ENCODE assay signal across 9 cellular contexts in the genomic region with DNA sequence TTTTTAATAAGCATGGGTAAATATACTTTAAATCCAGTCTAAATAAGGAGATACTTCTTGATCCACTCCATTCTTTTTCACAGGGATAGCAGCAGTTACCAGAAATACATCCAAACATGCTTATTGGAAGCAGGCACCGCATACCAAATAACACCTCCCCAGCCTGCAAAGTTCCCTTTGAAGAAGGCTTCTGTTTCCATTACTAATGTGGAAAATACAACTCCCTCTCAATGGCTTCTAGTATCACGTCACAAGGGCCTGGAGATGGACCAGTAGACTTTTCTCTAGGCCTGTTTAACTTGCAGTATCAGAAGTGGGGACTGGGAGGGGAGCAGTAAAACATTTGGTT. TPM values are rescaled to one million over a fixed set of nuclear protein-coding genes. Genes with fewer than 3 reads are reported as not detected.
DNase-seq lines count a peak whose midpoint lies in the region; ATAC-seq and TF ChIP-seq lines count a peak whose summit lies in the region.
"Had no signal": no experiment of that assay in that cellular context is flagged by ENCODE, and none has a peak within 500 bp of the region (broad histone marks: within the 10 kb centered on the region; RNA-seq: fewer than 3 reads in every experiment).

No MANE protein-coding gene starts in this region.

- H4K91ac ChIP-seq in H9 (ENCODE audit: insufficient read length, low read depth, low read length): no peak overlapping the region

- H2BK20ac ChIP-seq in H9 (ENCODE audit: low read depth, low read length, poor library complexity, severe bottlenecking): no peak overlapping the region

- no peak overlapping the region for H2BK120ac ChIP-seq in H9 (ENCODE audit: low read depth, low read length, poor library complexity, severe bottlenecking)

- no peak for TF ChIP-seq POLR2A in uterus (IDR thresholded peaks at IDR 0.05)

- TF ChIP-seq CTCF in uterus (IDR thresholded peaks at IDR 0.05): no peak
- no peak for TF ChIP-seq CTCF in H9 (conservative IDR thresholded peaks at IDR 0.05)

- H3K18ac ChIP-seq in H9 (ENCODE audit: insufficient read length, low read depth, low read length): no peak overlapping the region

- H3T11ph ChIP-seq in H9 (ENCODE audit: low read length): no peak overlapping the region

- no peak overlapping the region for H3K14ac ChIP-seq in H9 (ENCODE audit: insufficient read depth, low read length)

- no peak overlapping the region for H4K8ac ChIP-seq in H9 (replicated peaks; ENCODE audit: insufficient read length, low read depth, low read length)

- H3K9ac ChIP-seq in H9 (ENCODE audit: extremely low read depth, insufficient read length, low read length): no peak overlapping the region

- CTCF ChIA-PET in activated naive CD4-positive, alpha-beta T cell treated with anti-CD3 and anti-CD28 coated beads, Interleukin-2, amount 10 ng/mL, durations not matched to agents 7 days and 5 days (lab: Charles Lee): no interaction called here

- H3K36me3 Mint-ChIP-seq in activated naive CD4-positive, alpha-beta T cell treated with anti-CD3 and anti-CD28 coated beads, Interleukin-2, amount 10 ng/mL, durations not matched to agents 7 days and 5 days: peaks cover 57% of the 10 kb centered on the region
- H3K36me3 Mint-ChIP-seq in naive thymus-derived CD8-positive, alpha-beta T cell: peaks cover 13 to 29% (median 20%) of the 10 kb centered on the region in 3 donors
- peaks cover 10 to 30% (median 26%) of the 10 kb centered on the region in 3 experiments for H3K36me3 Mint-ChIP-seq in H9 (ENCODE audit: insufficient read depth in 1 of 3, low read depth in 3 of 3)

- WGBS in H9 (ENCODE audit: extremely low coverage, insufficient read length, low lambda C conversion rate): no CpG with 5 or more reads among the region's 2 CpGs

- no peak overlapping the region for H4K5ac ChIP-seq in H9 (ENCODE audit: insufficient read length, low read depth, low read length)

- H3K4ac ChIP-seq in H9 (ENCODE audit: low read depth, low read length): no peak overlapping the region

- H3K4me1 Mint-ChIP-seq in activated naive CD4-positive, alpha-beta T cell treated with anti-CD3 and anti-CD28 coated beads, Interleukin-2, amount 10 ng/mL, durations not matched to agents 7 days and 5 days: peaks cover 88% of the 10 kb centered on the region
- peaks cover 43 to 93% (median 89%) of the 10 kb centered on the region in 4 donors for H3K4me1 Mint-ChIP-seq in naive thymus-derived CD8-positive, alpha-beta T cell
- H3K4me1 Mint-ChIP-seq in H9: peaks cover 22 to 31% of the 10 kb centered on the region in 2 experiments

- H3K79me1 ChIP-seq in H9 (ENCODE audit: insufficient read depth, low read depth, low read length, poor library complexity, severe bottlenecking): peaks cover 3% of the 10 kb centered on the region

- H3K23ac ChIP-seq in H9 (ENCODE audit: insufficient read length, low read depth, low read length): no peak overlapping the region

- H2AK5ac ChIP-seq in H9 (ENCODE audit: insufficient read length, low read length): no peak overlapping the region

- H3K4me3 Mint-ChIP-seq in activated naive CD4-positive, alpha-beta T cell treated with anti-CD3 and anti-CD28 coated beads, Interleukin-2, amount 10 ng/mL, durations not matched to agents 7 days and 5 days: no peak overlapping the region
- H3K4me3 Mint-ChIP-seq in naive thymus-derived CD8-positive, alpha-beta T cell: peak overlapping the region in 2 of 10 donors; percentile 1 to 7
- no peak overlapping the region for H3K4me3 Mint-ChIP-seq in H9

- peak overlapping the region; percentile 74 for H3K27ac Mint-ChIP-seq in activated naive CD4-positive, alpha-beta T cell treated with anti-CD3 and anti-CD28 coated beads, Interleukin-2, amount 10 ng/mL, durations not matched to agents 7 days and 5 days
- H3K27ac Mint-ChIP-seq in naive thymus-derived CD8-positive, alpha-beta T cell: peak overlapping the region in 8 of 10 donors; percentile 22 to 89 (median 77)
- peak overlapping the region in 1 of 3 experiments; percentile 58; a peak in 1 of 7 replicates for H3K27ac Mint-ChIP-seq in H9

- no peak overlapping the region for H3K56ac ChIP-seq in H9 (ENCODE audit: insufficient read length, low read depth, low read length)

- H2BK5ac ChIP-seq in H9 (ENCODE audit: insufficient read length, low read length): no peak overlapping the region

- POLR2A ChIA-PET in naive thymus-derived CD8-positive, alpha-beta T cell (lab: Charles Lee): no interaction called here

- H3K4me1 ChIP-seq in uterus (peaks cover 10 to 23% of the 10 kb centered on the region in 2 donors), H9 (ENCODE audit: insufficient read depth, low read length) (peaks cover 12% of the 10 kb centered on the region; the same call in 1 of the 2 replicates)

- no peak overlapping the region for H2BK15ac ChIP-seq in H9 (ENCODE audit: low read depth, low read length)

- no peak overlapping the region for H2AFZ ChIP-seq in H9 (ENCODE audit: low read length)

- H3K27ac ChIP-seq in caudate nucleus (ENCODE audit: low read depth, low read length): peak overlapping the region; percentile 81
- H3K27ac ChIP-seq in uterus: peak overlapping the region; percentile 73 to 92
- H3K27ac ChIP-seq in H9 (ENCODE audit: insufficient read length, low read depth, low read length): no peak overlapping the region

- peaks cover 18% of the 10 kb centered on the region; the same call in 1 of the 2 replicates for H3K79me2 ChIP-seq in H9 (ENCODE audit: insufficient read depth, low read length)

- intact Hi-C loops in uterus (cut with DNase I; ENCODE audit: low total_unique reads): no loop called here

- no peaks in the 10 kb centered on the region for H3K36me3 ChIP-seq in uterus

- H3K23me2 ChIP-seq in H9 (ENCODE audit: insufficient read length, low read depth, low read length, poor library complexity, severe bottlenecking): no peaks in the 10 kb centered on the region

- H3K9me3 Mint-ChIP-seq in activated naive CD4-positive, alpha-beta T cell treated with anti-CD3 and anti-CD28 coated beads, Interleukin-2, amount 10 ng/mL, durations not matched to agents 7 days and 5 days: peaks cover 10% of the 10 kb centered on the region
- peaks cover 2 to 14% (median 5%) of the 10 kb centered on the region in 9 donors for H3K9me3 Mint-ChIP-seq in naive thymus-derived CD8-positive, alpha-beta T cell
- H3K9me3 Mint-ChIP-seq in H9: no peaks in the 10 kb centered on the region; a peak in 1 of 5 replicates

- no peak overlapping the region for H2BK12ac ChIP-seq in H9 (ENCODE audit: insufficient read length, low read depth, low read length)

- no peak overlapping the region for H3K4me3 ChIP-seq in uterus

- no peak for DNase-seq in activated naive CD4-positive, alpha-beta T cell treated with anti-CD3 and anti-CD28 coated beads, Interleukin-2, amount 10 ng/mL, durations not matched to agents 7 days and 5 days
- no peak for DNase-seq in activated naive CD4-positive, alpha-beta T cell (lab: John Stamatoyannopoulos, UW)
- DNase-seq in caudate nucleus (lab: John Stamatoyannopoulos, UW) (no peak), uterus (no peak), NCI-H1417 treated with DMSO at 0.1 percent for 48 hours (lab: John Stamatoyannopoulos, UW) (no peak), H9 (no peak), SHP77 treated with DMSO at 0.1 percent for 48 hours (lab: John Stamatoyannopoulos, UW) (no peak)
- DNase-seq in naive thymus-derived CD8-positive, alpha-beta T cell: no peak
- DNase-seq: stimulated activated CD4-positive, alpha-beta T cell treated with anti-CD3 and anti-CD28 coated beads, Interleukin-12 subunit alpha, Interleukin-12 subunit beta, amount 100 ng/mL, for 4 hours had no signal

- H3K27me3 Mint-ChIP-seq in activated naive CD4-positive, alpha-beta T cell treated with anti-CD3 and anti-CD28 coated beads, Interleukin-2, amount 10 ng/mL, durations not matched to agents 7 days and 5 days: no peaks in the 10 kb centered on the region
- H3K27me3 Mint-ChIP-seq in naive thymus-derived CD8-positive, alpha-beta T cell: no peaks in the 10 kb centered on the region
- no peaks in the 10 kb centered on the region for H3K27me3 Mint-ChIP-seq in H9 (ENCODE audit: low read depth)

- no peak overlapping the region for H3K4me2 ChIP-seq in H9 (ENCODE audit: insufficient read depth, insufficient read length, low read length)

- no peaks in the 10 kb centered on the region for H4K20me1 ChIP-seq in H9 (ENCODE audit: control insufficient read depth, insufficient read depth, insufficient read length)

- H3K9me3 ChIP-seq in uterus: no peaks in the 10 kb centered on the region
- H3K9me3 ChIP-seq in H9 (ENCODE audit: control insufficient read depth, low read depth, low read length): no peaks in the 10 kb centered on the region

- no peak for ATAC-seq in naive thymus-derived CD8-positive, alpha-beta T cell

- H3K27me3 ChIP-seq in uterus (no peaks in the 10 kb centered on the region), H9 (ENCODE audit: insufficient read depth, low read length) (no peaks in the 10 kb centered on the region)

RNA-seq across cellular contexts. Expression of a gene that starts 20.8 kb away (rescaled TPM):
- 10 to 100 TPM; 71.3 to 72.4 TPM for total RNA-seq in naive thymus-derived CD8-positive, alpha-beta T cell
- polyA plus RNA-seq in naive thymus-derived CD8-positive, alpha-beta T cell: 10 to 100 TPM; 16.3 to 29.2 (median 25.3) TPM
- total RNA-seq in uterus (10 to 100 TPM; 59.7 to 80.0 (median 76.0) TPM), H9 (2021) (37.9 and 38.3 TPM in 2 replicates)
